10 cellular contexts compared by ENCODE assay signal in the genomic region with DNA sequence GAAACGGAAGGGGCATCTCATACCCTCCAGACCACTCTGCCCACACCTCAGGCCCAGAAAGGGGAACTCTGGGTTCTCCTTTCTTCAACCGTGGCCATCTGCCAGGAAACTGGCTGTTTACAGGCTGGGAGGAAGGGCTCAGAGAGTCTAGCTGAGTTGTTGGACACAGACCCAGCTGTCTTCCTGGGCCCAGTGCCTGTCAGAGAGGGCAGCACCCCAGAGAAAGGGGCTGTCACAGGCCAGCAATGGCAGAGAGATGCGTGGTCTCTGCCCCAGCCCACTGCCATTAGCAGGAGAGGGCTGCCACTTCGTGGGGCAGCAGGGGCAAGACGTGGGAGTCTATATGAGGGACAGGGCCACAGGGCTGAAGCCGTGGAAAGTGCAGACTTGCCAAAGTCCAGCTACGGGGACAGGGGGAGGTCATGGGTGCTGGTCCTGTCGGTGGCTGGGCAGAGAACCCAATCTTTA. TPM values are rescaled to one million over a fixed set of nuclear protein-coding genes. Genes with fewer than 3 reads are reported as not detected.
DNase-seq lines count a peak whose midpoint lies in the region; ATAC-seq and TF ChIP-seq lines count a peak whose summit lies in the region.
"Had no signal": no experiment of that assay in that cellular context is flagged by ENCODE, and none has a peak within 500 bp of the region (broad histone marks: within the 10 kb centered on the region; RNA-seq: fewer than 3 reads in every experiment).

No MANE protein-coding gene starts in this region.

- no peak overlapping the region for H3K27ac Mint-ChIP-seq in neural progenitor cell
- H3K27ac Mint-ChIP-seq: activated naive CD4-positive, alpha-beta T cell treated with anti-CD3 and anti-CD28 coated beads, Interleukin-2, amount 50 U/mL, for 24 hours; stimulated activated naive CD8-positive, alpha-beta T cell treated with anti-CD3 and anti-CD28 coated beads, Interleukin-15, Interleukin-2, amounts not matched to agents 100 ng/mL and 50 ng/mL, for 24 hours had no signal

- H3K36me3 Mint-ChIP-seq in neural progenitor cell, result no peaks in the 10 kb centered on the region
- H3K36me3 Mint-ChIP-seq: activated naive CD4-positive, alpha-beta T cell treated with anti-CD3 and anti-CD28 coated beads, Interleukin-2, amount 50 U/mL, for 24 hours had no signal

- H3K36me3 ChIP-seq in left ventricle myocardium inferior, result no peaks in the 10 kb centered on the region
- H3K36me3 ChIP-seq in neural progenitor cell, result no peaks in the 10 kb centered on the region

- H3K9me3 Mint-ChIP-seq in neural progenitor cell, result no peaks in the 10 kb centered on the region
- H3K9me3 Mint-ChIP-seq: activated naive CD4-positive, alpha-beta T cell treated with anti-CD3 and anti-CD28 coated beads, Interleukin-2, amount 50 U/mL, for 24 hours; stimulated activated naive CD8-positive, alpha-beta T cell treated with anti-CD3 and anti-CD28 coated beads, Interleukin-15, Interleukin-2, amounts not matched to agents 100 ng/mL and 50 ng/mL, for 24 hours had no signal

- peaks cover 36% of the 10 kb centered on the region for H3K4me1 ChIP-seq in left ventricle myocardium inferior
- H3K4me1 ChIP-seq in neural progenitor cell, result peaks cover 4% of the 10 kb centered on the region

- intact Hi-C loops in left ventricle myocardium inferior (cut with micrococcal nuclease), result no loop called here

- no peaks in the 10 kb centered on the region for H4K20me1 ChIP-seq in neural progenitor cell (ENCODE audit: low read depth)

- H3K27me3 ChIP-seq in left ventricle myocardium inferior (ENCODE audit: low read depth), result no peaks in the 10 kb centered on the region
- peaks cover 15% of the 10 kb centered on the region for H3K27me3 ChIP-seq in neural progenitor cell

- H3K4me3 ChIP-seq in left ventricle myocardium inferior, result no peak overlapping the region
- no peak overlapping the region for H3K4me3 ChIP-seq in neural progenitor cell

- no peak overlapping the region for H3K4me2 ChIP-seq in neural progenitor cell

- H3F3A ChIP-seq in neural progenitor cell (ENCODE audit: low read depth), result no peaks in the 10 kb centered on the region

- H3K27me3 Mint-ChIP-seq in neural progenitor cell (ENCODE audit: insufficient read depth, low read depth), result peaks cover 4% of the 10 kb centered on the region

- TF ChIP-seq CTCF in left ventricle myocardium inferior (IDR thresholded peaks at IDR 0.05; ENCODE audit: borderline replicate concordance) (no peak), neural progenitor cell (IDR thresholded peaks at IDR 0.05) (no peak)

- no peak overlapping the region for H3K4me3 Mint-ChIP-seq in neural progenitor cell
- H3K4me3 Mint-ChIP-seq: activated naive CD4-positive, alpha-beta T cell treated with anti-CD3 and anti-CD28 coated beads, Interleukin-2, amount 50 U/mL, for 24 hours; stimulated activated naive CD8-positive, alpha-beta T cell treated with anti-CD3 and anti-CD28 coated beads, Interleukin-15, Interleukin-2, amounts not matched to agents 100 ng/mL and 50 ng/mL, for 24 hours had no signal

- H3K4me1 Mint-ChIP-seq in neural progenitor cell, result peaks cover 9% of the 10 kb centered on the region
- H3K4me1 Mint-ChIP-seq: activated naive CD4-positive, alpha-beta T cell treated with anti-CD3 and anti-CD28 coated beads, Interleukin-2, amount 50 U/mL, for 24 hours had no signal

- H3K79me2 ChIP-seq in neural progenitor cell (ENCODE audit: low read depth), result no peaks in the 10 kb centered on the region

- H3K27ac ChIP-seq in left ventricle myocardium inferior (replicated peaks), result peak overlapping the region; percentile 55
- H3K27ac ChIP-seq in substantia nigra (ENCODE audit: low read depth, low read length, poor library complexity, severe bottlenecking), result peak overlapping the region; percentile 97
- no peak overlapping the region for H3K27ac ChIP-seq in neural progenitor cell

- H3K9me3 ChIP-seq in left ventricle myocardium inferior (replicated peaks), result peaks cover 4% of the 10 kb centered on the region
- H3K9me3 ChIP-seq in neural progenitor cell (ENCODE audit: low read depth), result no peaks in the 10 kb centered on the region

- no peak overlapping the region for H3K9ac ChIP-seq in neural progenitor cell

- no peak overlapping the region for H2AFZ ChIP-seq in neural progenitor cell (replicated peaks)

- DNase-seq in RPMI8226 (peak; percentile 79), left ventricle myocardium inferior (peak; percentile 59), substantia nigra (lab: John Stamatoyannopoulos, UW) (peak; percentile 44 to 96 (median 88)), neural progenitor cell (ENCODE audit: low spot score) (no peak)

- ATAC-seq in HG02588 (IDR thresholded peaks at IDR 0.05; ENCODE audit: unreplicated experiment) (peak; percentile 59), HG03135 (IDR thresholded peaks at IDR 0.05; ENCODE audit: unreplicated experiment) (no peak), HG03457 (IDR thresholded peaks at IDR 0.05; ENCODE audit: unreplicated experiment) (no peak)

RNA-seq across cellular contexts. Expression of gene GRID1, which starts 11.0 kb away (rescaled TPM):
- total RNA-seq in left ventricle myocardium inferior (1.6 TPM), neural progenitor cell (ENCODE audit: low replicate concordance) (0.31 TPM in 1 of 2 replicates, not detected in the other)
- total RNA-seq: Daoy had no signal
